Comparison of ENCODE assay signal across 21 cellular contexts in the genomic region with DNA sequence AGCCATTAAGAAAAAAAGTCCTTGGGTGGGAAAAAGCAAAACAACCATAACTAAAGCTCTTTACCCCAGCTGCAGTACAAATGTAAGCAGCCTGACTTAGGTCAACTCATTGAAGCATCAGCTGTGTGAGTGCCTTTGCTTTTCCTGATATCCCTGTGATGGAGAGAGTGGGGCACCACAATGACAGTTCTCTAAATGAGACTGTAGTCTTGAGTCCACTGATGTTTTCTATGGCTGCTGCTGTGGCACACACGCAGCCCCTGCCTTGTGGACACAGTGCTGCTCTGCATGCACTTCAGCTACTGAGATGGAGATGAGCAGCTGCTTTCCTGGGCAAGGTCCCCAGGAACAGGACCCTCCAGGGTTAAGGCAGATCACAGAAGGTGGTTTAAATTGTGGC.
"Had no signal": no experiment of that assay in that cellular context is flagged by ENCODE, and none has a peak within 500 bp of the region (broad histone marks: within the 10 kb centered on the region; RNA-seq: fewer than 3 reads in every experiment).

No MANE protein-coding gene starts in this region.

- H3K4me1 ChIP-seq: colonic mucosa, parathyroid adenoma had no signal

- H3K36me3 ChIP-seq: colonic mucosa, lower lobe of right lung, right atrium auricular region, tibial artery had no signal

- H3K9me3 Mint-ChIP-seq: natural killer cell; neural crest cell; stimulated activated naive CD8-positive, alpha-beta T cell treated with anti-CD3 and anti-CD28 coated beads, Interleukin-15, amount 100 ng/mL, for 72 hours; type B pancreatic cell had no signal

- H3K27me3 ChIP-seq: tibial artery had no signal

- H3K9me3 ChIP-seq: colonic mucosa, lower lobe of right lung, right atrium auricular region, tibial artery had no signal

- ATAC-seq: left ventricle myocardium superior; lower lobe of right lung; natural killer cell; sciatic nerve; stimulated activated naive CD8-positive, alpha-beta T cell treated with anti-CD3 and anti-CD28 coated beads, Interleukin-15, amount 100 ng/mL, for 72 hours had no signal

- DNase-seq: colonic mucosa; effector memory CD4-positive, alpha-beta T cell; head of caudate nucleus; left ventricle myocardium superior; lower lobe of right lung; natural killer cell; stimulated activated CD4-positive, alpha-beta T cell treated with anti-CD3 and anti-CD28 coated beads, Interleukin-12 subunit alpha, Interleukin-12 subunit beta, amount 100 ng/mL, for 4 hours; stimulated activated CD4-positive, alpha-beta T cell treated with anti-CD3 and anti-CD28 coated beads, Interleukin-1b, Interleukin-23, amount 100 ng/mL, for 48 hours; stimulated activated CD4-positive, alpha-beta T cell treated with anti-CD3 and anti-CD28 coated beads, Interleukin-4, amount 100 ng/mL, for 1 hour; stimulated activated CD8-positive, alpha-beta memory T cell treated with anti-CD3 and anti-CD28 coated beads, Interleukin-4, amount 100 ng/mL, for 48 hours; stimulated activated naive CD4-positive, alpha-beta T cell; stimulated activated naive CD8-positive, alpha-beta T cell treated with anti-CD3 and anti-CD28 coated beads, Interleukin-15, amount 100 ng/mL, for 72 hours; tibial artery had no signal

- H3K4me1 Mint-ChIP-seq: natural killer cell had no signal

- H3K4me3 ChIP-seq: colonic mucosa, lower lobe of right lung, right atrium auricular region, smooth muscle cell, tibial artery had no signal

- H3K27ac Mint-ChIP-seq: dendritic cell treated with granulocyte-macrophage colony-stimulating factor and Interleukin-4, amounts not matched to agents 40 ng/mL and 50 ng/mL, for 4 days; natural killer cell; progenitor cell of endocrine pancreas; stimulated activated naive CD8-positive, alpha-beta T cell treated with anti-CD3 and anti-CD28 coated beads, Interleukin-15, amount 100 ng/mL, for 72 hours; type B pancreatic cell had no signal

- H3K9ac ChIP-seq: parathyroid adenoma had no signal

- H3K4me2 ChIP-seq: smooth muscle cell had no signal

- H3K27ac ChIP-seq: colonic mucosa, lower lobe of right lung, parathyroid adenoma, right atrium auricular region, tibial artery had no signal

- H3K4me3 Mint-ChIP-seq: dendritic cell treated with granulocyte-macrophage colony-stimulating factor and Interleukin-4, amounts not matched to agents 40 ng/mL and 50 ng/mL, for 4 days; natural killer cell; neural crest cell; stimulated activated naive CD8-positive, alpha-beta T cell treated with anti-CD3 and anti-CD28 coated beads, Interleukin-15, amount 100 ng/mL, for 72 hours; type B pancreatic cell had no signal

- H3K36me3 Mint-ChIP-seq: natural killer cell, type B pancreatic cell had no signal

- H2AFZ ChIP-seq: parathyroid adenoma had no signal
